ENCODE assay signal across 8 cellular contexts in the genomic region with DNA sequence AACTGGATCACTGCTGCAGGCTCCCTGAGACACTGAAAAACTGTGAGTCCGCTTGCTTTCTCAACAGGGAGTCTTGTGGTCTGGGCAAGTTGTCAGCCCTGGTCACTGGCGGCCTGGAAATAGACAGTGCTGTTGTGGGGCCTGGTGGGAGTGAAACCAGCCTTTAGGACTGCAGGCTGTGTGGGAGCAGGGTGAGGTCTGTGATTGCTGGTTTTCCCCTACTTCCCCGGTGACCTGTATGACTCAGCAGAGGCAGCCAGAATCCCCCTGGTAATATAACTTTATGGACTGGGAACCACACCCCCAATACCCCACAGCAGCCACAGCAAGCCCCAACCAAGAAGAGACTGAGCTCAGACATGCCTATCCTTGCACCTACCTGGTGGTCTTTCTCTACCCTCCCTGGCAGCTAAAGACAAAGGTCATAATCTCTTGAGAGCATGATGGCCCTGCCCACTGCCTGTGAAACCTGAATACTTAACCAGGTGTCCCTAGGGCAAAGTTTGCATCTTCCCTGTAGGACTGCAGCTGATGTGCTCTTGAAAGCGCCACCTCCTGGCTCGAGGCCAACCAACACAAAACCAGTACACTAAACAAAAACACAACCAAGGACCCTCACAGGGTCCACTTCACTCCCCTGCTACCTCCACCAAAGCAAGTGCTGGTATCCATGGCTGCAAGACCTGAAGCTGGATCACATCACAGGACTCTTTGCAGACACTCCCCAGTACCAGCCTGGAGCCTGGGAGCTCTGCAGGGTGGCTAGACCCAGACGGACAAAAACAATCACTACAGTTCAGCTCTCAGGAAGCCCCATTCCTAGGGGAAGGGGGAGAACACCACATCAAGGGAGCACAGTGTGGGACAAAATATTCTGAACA. TPM values are rescaled to one million over a fixed set of nuclear protein-coding genes. Genes with fewer than 3 reads are reported as not detected.
DNase-seq lines count a peak whose midpoint lies in the region; ATAC-seq and TF ChIP-seq lines count a peak whose summit lies in the region.
"Had no signal": no experiment of that assay in that cellular context is flagged by ENCODE, and none has a peak within 500 bp of the region (broad histone marks: within the 10 kb centered on the region; RNA-seq: fewer than 3 reads in every experiment).

No MANE protein-coding gene starts in this region.

- CTCF ChIA-PET in HCT116 (lab: Charles Lee), result no interaction called here

- intact Hi-C loops in HCT116 (cut with micrococcal nuclease), result no loop called here

- TF ChIP-seq CTCF in HCT116 (IDR thresholded peaks at IDR 0.05 in 2 of 3, conservative IDR thresholded peaks at IDR 0.05 in 1 of 3; ENCODE audit: borderline replicate concordance in 1 of 3, insufficient read depth in 1 of 3, low read depth in 2 of 3, low read length in 2 of 3) (no peak), endodermal cell (conservative IDR thresholded peaks at IDR 0.05) (peak; percentile 79), coronary artery (IDR thresholded peaks at IDR 0.05) (no peak)

- POLR2A ChIA-PET in HCT116 (lab: Charles Lee), result no interaction called here

- peak overlapping the region; percentile 93 for H3K27ac Mint-ChIP-seq in endodermal cell

- H3K36me3 Mint-ChIP-seq in endodermal cell (ENCODE audit: low read depth), result no peaks in the 10 kb centered on the region

- no peak overlapping the region for H3K9ac ChIP-seq in HCT116 (ENCODE audit: low read length)
- no peak overlapping the region for H3K9ac ChIP-seq in endodermal cell (ENCODE audit: extremely low read depth, low read length, poor library complexity, severe bottlenecking)

- H3K4me3 Mint-ChIP-seq in endodermal cell, result no peak overlapping the region

- no peaks in the 10 kb centered on the region for H3K27me3 ChIP-seq in HCT116 (ENCODE audit: insufficient read depth, low read length)
- H3K27me3 ChIP-seq in endodermal cell (ENCODE audit: control insufficient read depth, insufficient read depth, low read length, poor library complexity, severe bottlenecking), result peaks cover 4% of the 10 kb centered on the region

- H2AFZ ChIP-seq in HCT116 (ENCODE audit: low read depth, low read length, poor library complexity, severe bottlenecking), result no peak overlapping the region

- H3K9me3 ChIP-seq in HCT116 (ENCODE audit: control insufficient read depth in 1 of 2, insufficient read depth in 1 of 2, low read depth in 1 of 2, low read length in 2 of 2) (no peaks in the 10 kb centered on the region), endodermal cell (ENCODE audit: control insufficient read depth, low read length) (no peaks in the 10 kb centered on the region)

- no TSS peak for BruUV-seq in HCT116 (replicated peaks; lab: Mats Ljungman, UMichigan)

- peaks cover 7% of the 10 kb centered on the region for H3K4me1 Mint-ChIP-seq in endodermal cell

- ATAC-seq in GM18867 (IDR thresholded peaks at IDR 0.05; ENCODE audit: unreplicated experiment), result peak; percentile 96
- peak; percentile 34; the same call in 1 of the 2 replicates for ATAC-seq in HCT116

- TF ChIP-seq RAD21 in HCT116 (IDR thresholded peaks at IDR 0.05; ENCODE audit: low read depth), result no peak

- H4K20me1 ChIP-seq in HCT116 (ENCODE audit: insufficient read depth), result no peaks in the 10 kb centered on the region

- H3K27me3 Mint-ChIP-seq in endodermal cell (ENCODE audit: insufficient read depth), result peaks cover 19% of the 10 kb centered on the region

- H3K79me2 ChIP-seq in HCT116 (ENCODE audit: insufficient read depth, low read length), result no peaks in the 10 kb centered on the region

- no peak for TF ChIP-seq POLR2A in HCT116 (IDR thresholded peaks at IDR 0.05; ENCODE audit: borderline replicate concordance, extremely low read depth, insufficient read depth, insufficient read length)

- RAD21 ChIA-PET in HCT116 (lab: Charles Lee; ENCODE audit: low non-redundant PET in 1 of 2, low total read pairs in 2 of 2, uncharacterized antibody in 2 of 2, unreplicated experiment in 2 of 2), result interaction anchor here in 1 of 2 experiments (0.7 kb wide), 1 partner anchor 243 kb away, joined by 4 read pairs; no protein-coding TSS in a partner anchor

- no peaks in the 10 kb centered on the region for H3K9me2 ChIP-seq in HCT116 (ENCODE audit: insufficient read depth)

- H3K4me1 ChIP-seq in HCT116 (ENCODE audit: control insufficient read depth in 1 of 2, insufficient read depth in 2 of 2, low read length in 2 of 2) (peaks cover 5 to 8% of the 10 kb centered on the region in 2 experiments; a peak in 2 of 4 replicates), endodermal cell (ENCODE audit: control insufficient read depth, insufficient read depth, low read length) (no peaks in the 10 kb centered on the region)

- no peaks in the 10 kb centered on the region for H3K36me3 ChIP-seq in HCT116 (ENCODE audit: control insufficient read depth in 1 of 2, insufficient read depth in 2 of 2, low read length in 2 of 2)
- no peaks in the 10 kb centered on the region for H3K36me3 ChIP-seq in endodermal cell (ENCODE audit: control insufficient read depth, insufficient read depth, low read length)

- H3K4me2 ChIP-seq in HCT116 (ENCODE audit: low read length), result no peak overlapping the region

- DNase-seq in HCT116 (ENCODE audit: low read depth, low spot score) (no peak), MV-4-11 (lab: John Stamatoyannopoulos, UW) (peak; percentile 62), endodermal cell (peak; percentile 92), coronary artery (ENCODE audit: low spot score) (no peak)
- DNase-seq in activated naive CD4-positive, alpha-beta T cell treated with Interleukin-2 at 50 U/mL for 16 hours, result no peak
- DNase-seq in stimulated activated CD4-positive, alpha-beta T cell treated with anti-CD3 and anti-CD28 coated beads, Interleukin-15, amount 100 ng/mL, for 24 hours, result no peak

- H3K27ac ChIP-seq in HCT116 (ENCODE audit: low read depth, low read length) (no peak overlapping the region), endodermal cell (ENCODE audit: low read depth, low read length) (no peak overlapping the region), coronary artery (no peak overlapping the region)
- H3K27ac ChIP-seq: VCaP had no signal

- 56 to 100% methylated on average over 2 to 6 of the region's 6 CpGs for WGBS in endodermal cell (ENCODE audit: insufficient coverage in 1 of 2, insufficient read length in 1 of 2), 2 experiments

- H3K9me3 Mint-ChIP-seq in endodermal cell, result no peaks in the 10 kb centered on the region

- H3K4me3 ChIP-seq in HCT116 (replicated peaks in 1 of 2; ENCODE audit: low read depth in 1 of 2, low read length in 2 of 2), result no peak overlapping the region
- no peak overlapping the region for H3K4me3 ChIP-seq in endodermal cell (ENCODE audit: low read length)
- no peak overlapping the region for H3K4me3 ChIP-seq in coronary artery

TF ChIP-seq in HCT116, 20 proteins besides CTCF, POLR2A, EP300 and RAD21:
- no peak for TF ChIP-seq POLR2AphosphoS5 (IDR thresholded peaks at IDR 0.05; ENCODE audit: low read depth, low read length)
- no peak for TF ChIP-seq SIN3A (IDR thresholded peaks at IDR 0.05; ENCODE audit: low read depth)

RNA-seq across cellular contexts. Expression of gene ADAM22, which starts 7.2 kb away (rescaled TPM):
- 10.0 TPM for total RNA-seq in HCT116 (2021; ENCODE audit: unreplicated experiment)
- 2.8 and 4.5 TPM in 2 replicates for polyA plus RNA-seq in HCT116 (2012)
- 10 to 100 TPM; 10.9 to 11.5 TPM for total RNA-seq in endodermal cell
- polyA plus RNA-seq in endodermal cell (2013, experiment 1 of 2), result 6.4 TPM
- polyA plus RNA-seq in endodermal cell (2013, experiment 2 of 2), result 7.0 TPM

RNA-seq across cellular contexts. Expression of gene DBF4, which starts 50.5 kb away (rescaled TPM):
- total RNA-seq in HCT116 (2021; ENCODE audit: unreplicated experiment), result 62.2 TPM
- polyA plus RNA-seq in HCT116 (2012), result 11.4 and 17.8 TPM in 2 replicates
- 10 to 100 TPM; 46.5 to 63.2 TPM for total RNA-seq in endodermal cell
- polyA plus RNA-seq in endodermal cell (2013, experiment 1 of 2), result 72.1 TPM
- 69.9 TPM for polyA plus RNA-seq in endodermal cell (2013, experiment 2 of 2)

RNA-seq across cellular contexts. Expression of gene SLC25A40, which starts 50.7 kb away (rescaled TPM):
- total RNA-seq in HCT116 (2021; ENCODE audit: unreplicated experiment) (32.4 TPM), endodermal cell (10 to 100 TPM; 20.9 to 32.6 TPM)
- polyA plus RNA-seq in HCT116 (2012), result 6.2 and 8.3 TPM in 2 replicates
- 28.4 TPM for polyA plus RNA-seq in endodermal cell (2013, experiment 1 of 2)
- polyA plus RNA-seq in endodermal cell (2013, experiment 2 of 2), result 26.8 TPM

Comparison
In these comparisons a context has a peak if more than half of its experiments do, and no peak if none do; other contexts are left out.
1. DNase-seq: peak in MV-4-11 (single experiment) and endodermal cell (single experiment); none in HCT116 (single experiment), coronary artery (single experiment), activated naive CD4-positive, alpha-beta T cell treated with Interleukin-2 at 50 U/mL for 16 hours (single experiment) and stimulated activated CD4-positive, alpha-beta T cell treated with anti-CD3 and anti-CD28 coated beads, Interleukin-15, amount 100 ng/mL, for 24 hours (single experiment).